In genomic region chr9:135933114-135933513, GRCh38 we compare ENCODE assay signal across 17 cellular contexts. TPM values are rescaled to one million over a fixed set of nuclear protein-coding genes. Genes with fewer than 3 reads are reported as not detected.
DNase-seq lines count a peak whose midpoint lies in the region; ATAC-seq and TF ChIP-seq lines count a peak whose summit lies in the region.
"Had no signal": no experiment of that assay in that cellular context is flagged by ENCODE, and none has a peak within 500 bp of the region (broad histone marks: within the 10 kb centered on the region; RNA-seq: fewer than 3 reads in every experiment).

No MANE protein-coding gene starts in this region.

- no peak overlapping the region for H3K4me3 Mint-ChIP-seq in WTC11
- H3K4me3 Mint-ChIP-seq: CD14-positive monocyte; CD4-positive, alpha-beta memory T cell; GM23338; HFFc6 had no signal

- peaks cover 15% of the 10 kb centered on the region for H3K36me3 ChIP-seq in H7 (replicated peaks; ENCODE audit: control insufficient read depth, insufficient read depth, low read length)
- peaks cover 22% of the 10 kb centered on the region for H3K36me3 ChIP-seq in osteoblast (ENCODE audit: insufficient read depth, low read length)

- ATAC-seq in WTC11: no peak
- ATAC-seq: GM23338, HCT116 had no signal

- H3K9me3 Mint-ChIP-seq in WTC11: peaks cover 8% of the 10 kb centered on the region
- H3K9me3 Mint-ChIP-seq: CD4-positive, alpha-beta memory T cell; HFFc6 had no signal

- H3K4me1 ChIP-seq in osteoblast (ENCODE audit: insufficient read depth, low read length): no peaks in the 10 kb centered on the region

- H3K27ac Mint-ChIP-seq in WTC11: peak overlapping the region; percentile 73
- H3K27ac Mint-ChIP-seq: CD4-positive, alpha-beta memory T cell; HFFc6 had no signal

- H2AFZ ChIP-seq in osteoblast (ENCODE audit: low read length): no peak overlapping the region
- H2AFZ ChIP-seq: GM23338 had no signal

- CTCF ChIA-PET in WTC11 (lab: Charles Lee): no interaction called here

- DNase-seq in H7 (peak; percentile 61), WTC11 (ENCODE audit: low spot score) (no peak), osteoblast (ENCODE audit: insufficient read length, low spot score, missing footprints) (peak; percentile 47), T1000 (lab: John Stamatoyannopoulos, UW) (no peak), RPMI8226 (no peak), NCI-H1092 (lab: John Stamatoyannopoulos, UW) (no peak), inferior parietal cortex (ENCODE audit: extremely low spot score) (no peak)
- DNase-seq: 8988T; Calu3; CD4-positive, alpha-beta memory T cell; DMS79 treated with DMSO at 0.1 percent for 48 hours; GF-D8; HFFc6 had no signal

- TF ChIP-seq CTCF in WTC11 (IDR thresholded peaks at IDR 0.05) (no peak), osteoblast (IDR thresholded peaks at IDR 0.05; ENCODE audit: extremely low read depth, low read depth, low read length) (no peak)

- peaks cover 5% of the 10 kb centered on the region for H4K20me1 ChIP-seq in osteoblast (ENCODE audit: insufficient read depth, low read length)

- H3K27me3 ChIP-seq in H7 (ENCODE audit: control insufficient read depth, insufficient read depth, low read length): no peaks in the 10 kb centered on the region
- no peaks in the 10 kb centered on the region for H3K27me3 ChIP-seq in osteoblast (ENCODE audit: insufficient read depth, low read length)
- H3K27me3 ChIP-seq: BLaER1 had no signal

- H3K4me1 Mint-ChIP-seq in WTC11: no peaks in the 10 kb centered on the region
- H3K4me1 Mint-ChIP-seq: GM23338 had no signal

- no peaks in the 10 kb centered on the region for H3K9me3 ChIP-seq in osteoblast (ENCODE audit: low read depth, low read length)

- POLR2A ChIA-PET in WTC11 (lab: Charles Lee): no interaction called here

- H3K4me3 ChIP-seq in H7 (ENCODE audit: insufficient read depth, low read depth, low read length) (no peak overlapping the region), osteoblast (ENCODE audit: insufficient read depth, low read length) (no peak overlapping the region)
- H3K4me3 ChIP-seq: BLaER1, GM23338 had no signal

- H3K4me2 ChIP-seq in osteoblast (ENCODE audit: insufficient read depth, low read length): no peak overlapping the region
- H3K4me2 ChIP-seq: BLaER1, GM23338 had no signal

- H3K36me3 Mint-ChIP-seq in WTC11: peaks cover 64% of the 10 kb centered on the region

- no peaks in the 10 kb centered on the region for H3K79me2 ChIP-seq in osteoblast (ENCODE audit: insufficient read depth, low read length)

- H3K27ac ChIP-seq in osteoblast (ENCODE audit: low read depth, low read length): no peak overlapping the region
- H3K27ac ChIP-seq: BLaER1 had no signal

- H3K27me3 Mint-ChIP-seq in WTC11 (ENCODE audit: low read depth): no peaks in the 10 kb centered on the region
- H3K27me3 Mint-ChIP-seq: CD4-positive, alpha-beta memory T cell had no signal

TF ChIP-seq in WTC11, 78 proteins besides CTCF, POLR2A, EP300 and RAD21 (continues in another document):
- TF ChIP-seq NFE2L1 (CRISPR knock-in tag; IDR thresholded peaks at IDR 0.05): no peak
- no peak for TF ChIP-seq MAX (CRISPR knock-in tag; IDR thresholded peaks at IDR 0.05)
- TF ChIP-seq AFF4 (CRISPR knock-in tag; IDR thresholded peaks at IDR 0.05; ENCODE audit: borderline replicate concordance): no peak
- no peak for TF ChIP-seq ZNF219 (CRISPR knock-in tag; IDR thresholded peaks at IDR 0.05; ENCODE audit: borderline replicate concordance)
- TF ChIP-seq, protein P1, sequence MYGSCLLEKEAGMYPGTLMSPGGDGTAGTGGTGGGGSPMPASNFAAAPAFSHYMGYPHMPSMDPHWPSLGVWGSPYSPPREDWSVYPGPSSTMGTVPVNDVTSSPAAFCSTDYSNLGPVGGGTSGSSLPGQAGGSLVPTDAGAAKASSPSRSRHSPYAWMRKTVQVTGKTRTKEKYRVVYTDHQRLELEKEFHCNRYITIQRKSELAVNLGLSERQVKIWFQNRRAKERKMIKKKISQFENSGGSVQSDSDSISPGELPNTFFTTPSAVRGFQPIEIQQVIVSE (CRISPR knock-in tag; IDR thresholded peaks at IDR 0.05; ENCODE audit: borderline replicate concordance): no peak
- TF ChIP-seq TP53 (CRISPR knock-in tag; IDR thresholded peaks at IDR 0.05): no peak
- no peak for TF ChIP-seq RELA (CRISPR knock-in tag; IDR thresholded peaks at IDR 0.05; ENCODE audit: borderline replicate concordance)
- TF ChIP-seq NR3C1 (CRISPR knock-in tag; conservative IDR thresholded peaks at IDR 0.05; ENCODE audit: low read depth): no peak
- TF ChIP-seq ATF3 (CRISPR knock-in tag; conservative IDR thresholded peaks at IDR 0.05): no peak
- TF ChIP-seq ZNF512 (CRISPR knock-in tag; IDR thresholded peaks at IDR 0.05; ENCODE audit: borderline replicate concordance): no peak
- TF ChIP-seq ZNF121 (CRISPR knock-in tag; IDR thresholded peaks at IDR 0.05): no peak
- TF ChIP-seq ATF6 (CRISPR knock-in tag; IDR thresholded peaks at IDR 0.05): no peak
- TF ChIP-seq IRF2 (CRISPR knock-in tag; IDR thresholded peaks at IDR 0.05; ENCODE audit: borderline replicate concordance, low read depth): no peak

RNA-seq across cellular contexts. Expression of gene CAMSAP1, which starts 25.8 kb away (rescaled TPM):
- total RNA-seq in H7 (2014; rRNA removed; shearing (Covaris generic)): 26.3 and 34.6 TPM in 2 replicates
- total RNA-seq in WTC11 (2021) (33.5 to 40.5 TPM (median 35.8 TPM) in 3 replicates), osteoblast (22.1 and 26.1 TPM in 2 replicates)

RNA-seq across cellular contexts. Expression of gene UBAC1, which starts 28.1 kb away (rescaled TPM):
- total RNA-seq in H7 (2014; rRNA removed; shearing (Covaris generic)): 74.6 and 77.0 TPM in 2 replicates
- total RNA-seq in WTC11 (2021) (46.4 to 55.6 TPM (median 53.3 TPM) in 3 replicates), osteoblast (29.0 and 32.1 TPM in 2 replicates)

Comparison
In these comparisons a context has a peak if more than half of its experiments do, and no peak if none do; other contexts are left out.
1. DNase-seq: peak in H7 (single experiment) and osteoblast (single experiment); none in WTC11 (single experiment), T1000 (single experiment), RPMI8226 (single experiment), NCI-H1092 (single experiment) and inferior parietal cortex (single experiment).